In genomic region chr1:203478231-203478630, GRCh38 we compare ENCODE assay signal across 1 cellular context.
TF ChIP-seq lines count a peak whose summit lies in the region.

No MANE protein-coding gene starts in this region.

TF ChIP-seq in WTC11, 78 proteins besides CTCF, POLR2A, EP300 and RAD21 (continued from another document):
- TF ChIP-seq FOXP4 (CRISPR knock-in tag; IDR thresholded peaks at IDR 0.05) (no peak), RORB (CRISPR knock-in tag; IDR thresholded peaks at IDR 0.05) (no peak)
